In genomic region chr4:15757084-15757483, GRCh38 we compare ENCODE assay signal across 18 cellular contexts. TPM values are rescaled to one million over a fixed set of nuclear protein-coding genes. Genes with fewer than 3 reads are reported as not detected.
DNase-seq lines count a peak whose midpoint lies in the region; ATAC-seq and TF ChIP-seq lines count a peak whose summit lies in the region.
"Had no signal": no experiment of that assay in that cellular context is flagged by ENCODE, and none has a peak within 500 bp of the region (broad histone marks: within the 10 kb centered on the region; RNA-seq: fewer than 3 reads in every experiment).

No MANE protein-coding gene starts in this region.

- intact Hi-C loops in CD4-positive, alpha-beta T cell (cut with DNase I, micrococcal nuclease): loop anchor here (2.0 to 10.0 kb wide), 5 partner anchors 48 to 754 kb away; partner anchors contain the start of genes CPEB2 (in 1 of the 2), FAM200B (in 1 of the 2) and FBXL5 (in 1 of the 2)

- no peaks in the 10 kb centered on the region for H3K27me3 ChIP-seq in CD4-positive, alpha-beta T cell (ENCODE audit: control insufficient read depth, insufficient read depth, low read length)
- H3K27me3 ChIP-seq: foreskin keratinocyte, pancreas, transverse colon had no signal

- H3K36me3 Mint-ChIP-seq in CD4-positive, alpha-beta T cell (ENCODE audit: low read depth): no peaks in the 10 kb centered on the region
- H3K36me3 Mint-ChIP-seq in T-helper 17 cell (ENCODE audit: low read depth): no peaks in the 10 kb centered on the region
- peaks cover 14% of the 10 kb centered on the region for H3K36me3 Mint-ChIP-seq in effector memory CD8-positive, alpha-beta T cell (ENCODE audit: insufficient read depth)

- CTCF ChIA-PET in CD4-positive, alpha-beta T cell (lab: Charles Lee): interaction anchor here (0.7 to 2.6 kb wide), 15 partner anchors 8 to 199 kb away, joined by 3 to 19 read pairs (median 4); no protein-coding TSS in a partner anchor

- no peak for ATAC-seq in CD4-positive, alpha-beta T cell (ENCODE audit: poor library complexity)
- ATAC-seq in T-helper 17 cell (no peak), GM19397 (IDR thresholded peaks at IDR 0.05; ENCODE audit: unreplicated experiment) (no peak), GM18909 (IDR thresholded peaks at IDR 0.05; ENCODE audit: poor library complexity, unreplicated experiment) (no peak)
- ATAC-seq in effector memory CD8-positive, alpha-beta T cell (replicated peaks): no peak
- no peak for ATAC-seq in activated CD4-positive, CD25-positive, alpha-beta regulatory T cell treated with anti-CD3 and anti-CD28 coated beads, Interleukin-2, amount 50 U/mL, for 24 hours
- ATAC-seq: pancreas, SK-N-SH treated with all-trans-retinoic acid at 6 μM for 48 hours had no signal

- POLR2A ChIA-PET in CD4-positive, alpha-beta T cell (lab: Charles Lee): interaction anchor here (0.9 to 3.9 kb wide), 10 partner anchors 10 to 103 kb away, joined by 3 to 82 read pairs (median 10); partner anchors contain the start of genes FAM200B and FBXL5

- H3K27ac Mint-ChIP-seq in CD4-positive, alpha-beta T cell: peak overlapping the region; percentile 86
- H3K27ac Mint-ChIP-seq in T-helper 17 cell: peak overlapping the region; percentile 94
- peak overlapping the region; percentile 30 to 91 for H3K27ac Mint-ChIP-seq in effector memory CD8-positive, alpha-beta T cell
- H3K27ac Mint-ChIP-seq: HFFc6 had no signal

- H3K4me3 Mint-ChIP-seq in CD4-positive, alpha-beta T cell: peak overlapping the region; percentile 73
- peak overlapping the region; percentile 79 for H3K4me3 Mint-ChIP-seq in T-helper 17 cell
- H3K4me3 Mint-ChIP-seq in effector memory CD8-positive, alpha-beta T cell: peak overlapping the region; percentile 66 to 73
- H3K4me3 Mint-ChIP-seq: HFFc6 had no signal

- no peaks in the 10 kb centered on the region for H3K9me3 Mint-ChIP-seq in CD4-positive, alpha-beta T cell
- H3K9me3 Mint-ChIP-seq in effector memory CD8-positive, alpha-beta T cell: no peaks in the 10 kb centered on the region
- H3K9me3 Mint-ChIP-seq: HFFc6 had no signal

- no peaks in the 10 kb centered on the region for H3K27me3 Mint-ChIP-seq in CD4-positive, alpha-beta T cell
- H3K27me3 Mint-ChIP-seq in T-helper 17 cell: no peaks in the 10 kb centered on the region
- H3K27me3 Mint-ChIP-seq in effector memory CD8-positive, alpha-beta T cell: no peaks in the 10 kb centered on the region

- H3K4me1 Mint-ChIP-seq in CD4-positive, alpha-beta T cell (ENCODE audit: low read depth): peaks cover 56% of the 10 kb centered on the region
- peaks cover 37% of the 10 kb centered on the region for H3K4me1 Mint-ChIP-seq in T-helper 17 cell
- peaks cover 40 to 42% of the 10 kb centered on the region in 2 donors for H3K4me1 Mint-ChIP-seq in effector memory CD8-positive, alpha-beta T cell (ENCODE audit: low read depth in 2 of 2)

- DNase-seq in CD4-positive, alpha-beta T cell: no peak
- DNase-seq in T-helper 17 cell: no peak
- no peak for DNase-seq in effector memory CD8-positive, alpha-beta T cell
- DNase-seq: DMS79 treated with DMSO at 0.1 percent for 48 hours, HFFc6, left ventricle myocardium inferior, NCI-H1048, NCI-H2107, NCI-H526 treated with DMSO at 0.1 percent for 48 hours, pancreas had no signal

- H3K9me3 ChIP-seq in CD4-positive, alpha-beta T cell (ENCODE audit: control insufficient read depth, low read length): no peaks in the 10 kb centered on the region
- H3K9me3 ChIP-seq in T-helper 17 cell (ENCODE audit: control insufficient read depth, low read length, poor library complexity, severe bottlenecking): no peaks in the 10 kb centered on the region
- H3K9me3 ChIP-seq: left ventricle myocardium inferior, pancreas, transverse colon had no signal

- H3K27ac ChIP-seq in CD4-positive, alpha-beta T cell (ENCODE audit: low read depth, low read length): peak overlapping the region; percentile 48
- H3K27ac ChIP-seq: C4-2B, foreskin keratinocyte, left ventricle myocardium inferior, pancreas, transverse colon had no signal

- peak overlapping the region; percentile 36; the same call in 1 of the 2 replicates for H3K4me3 ChIP-seq in GM08714 (ENCODE audit: low read length)
- H3K4me3 ChIP-seq: left ventricle myocardium inferior, pancreas, transverse colon had no signal

- TF ChIP-seq CTCF in CD4-positive, alpha-beta T cell (IDR thresholded peaks at IDR 0.05): no peak

RNA-seq across cellular contexts. Expression of gene CD38, which starts 21.0 kb away (rescaled TPM):
- total RNA-seq in CD4-positive, alpha-beta T cell: 1 to 10 TPM; 9.6 to 9.9 TPM
- 1 to 10 TPM; 1.4 TPM for total RNA-seq in T-helper 17 cell
- total RNA-seq: foreskin keratinocyte had no signal

RNA-seq across cellular contexts. Expression of gene BST1, which starts 54.2 kb away (rescaled TPM):
- total RNA-seq in CD4-positive, alpha-beta T cell: 1 to 10 TPM; 1.0 to 1.2 TPM
- 1 to 10 TPM in 1 of 2 donors, under 1 TPM in 1; 0.89 to 1.9 TPM for total RNA-seq in T-helper 17 cell

Comparison
In these comparisons a context has a peak if more than half of its experiments do, and no peak if none do; other contexts are left out.
1. RNA of gene CD38, which starts 21.0 kb away (total RNA-seq): 9.6 to 9.9 TPM in CD4-positive, alpha-beta T cell; 1.4 TPM in T-helper 17 cell; every median in the first group is over 4 times any median in the second.
2. Peak in every context shown above with its lines, with median percentiles within 50 percentile points of each other: H3K27ac Mint-ChIP-seq and H3K4me3 Mint-ChIP-seq.